ENCODE assay signal across 1 cellular context in the genomic region with DNA sequence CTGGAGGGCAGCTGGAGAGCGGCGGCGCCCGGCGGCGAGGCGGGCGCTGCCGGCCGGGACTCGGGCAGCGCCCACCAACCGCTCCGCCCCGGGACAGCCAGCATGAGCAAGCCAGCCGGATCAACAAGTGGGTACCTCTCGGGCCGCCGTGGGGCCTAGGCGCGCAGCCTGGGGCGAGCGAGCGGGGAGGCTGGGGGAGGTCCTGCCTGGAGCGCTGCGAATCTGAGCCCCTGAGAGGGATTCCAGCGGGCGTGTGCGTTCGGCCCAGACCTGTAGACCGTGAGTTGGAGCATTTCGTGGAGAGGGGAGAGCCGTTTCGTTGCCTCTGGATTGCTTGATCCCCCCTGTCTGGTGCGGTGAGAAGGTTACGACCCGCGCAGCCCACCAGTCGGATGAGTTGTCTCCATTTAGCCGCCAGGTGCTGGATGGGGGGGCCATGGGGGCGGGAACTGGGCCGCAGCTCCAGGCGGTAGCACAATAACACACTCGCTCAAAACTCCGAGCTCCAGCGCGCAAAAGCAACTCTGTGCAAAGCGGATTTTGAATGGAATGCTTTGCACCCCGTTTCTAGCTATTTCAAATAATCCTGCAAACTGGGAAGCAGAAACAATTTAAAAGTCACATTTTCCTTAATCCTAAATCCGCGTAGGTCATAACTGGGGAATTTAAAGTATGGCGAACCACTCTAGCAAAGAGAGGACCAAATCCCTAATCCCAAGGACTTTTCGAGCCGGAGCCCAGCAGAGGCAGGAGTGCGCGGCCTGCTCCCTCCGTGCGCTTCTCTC.
TF ChIP-seq lines count a peak whose summit lies in the region.

No MANE protein-coding gene starts in this region.

TF ChIP-seq in IMR-90, 13 proteins besides CTCF, POLR2A, EP300 and RAD21 (continued from another document):
- TF ChIP-seq, protein P1, sequence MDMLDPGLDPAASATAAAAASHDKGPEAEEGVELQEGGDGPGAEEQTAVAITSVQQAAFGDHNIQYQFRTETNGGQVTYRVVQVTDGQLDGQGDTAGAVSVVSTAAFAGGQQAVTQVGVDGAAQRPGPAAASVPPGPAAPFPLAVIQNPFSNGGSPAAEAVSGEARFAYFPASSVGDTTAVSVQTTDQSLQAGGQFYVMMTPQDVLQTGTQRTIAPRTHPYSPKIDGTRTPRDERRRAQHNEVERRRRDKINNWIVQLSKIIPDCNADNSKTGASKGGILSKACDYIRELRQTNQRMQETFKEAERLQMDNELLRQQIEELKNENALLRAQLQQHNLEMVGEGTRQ (IDR thresholded peaks at IDR 0.05; ENCODE audit: low read depth, low read length): no peak
- TF ChIP-seq NFE2L2 (IDR thresholded peaks at IDR 0.05; ENCODE audit: low read depth, low read length) (no peak), FOS (IDR thresholded peaks at IDR 0.05; ENCODE audit: low read depth, low read length) (no peak), MAFK (IDR thresholded peaks at IDR 0.05; ENCODE audit: low read depth, low read length) (no peak), MAZ (IDR thresholded peaks at IDR 0.05; ENCODE audit: borderline replicate concordance, low read depth, low read length) (no peak), SMC3 (IDR thresholded peaks at IDR 0.05; ENCODE audit: low read depth, low read length) (no peak), BHLHE40 (IDR thresholded peaks at IDR 0.05; ENCODE audit: low read depth, low read length) (no peak), RCOR1 (IDR thresholded peaks at IDR 0.05; ENCODE audit: insufficient replicate concordance, low read length) (no peak), RFX5 (IDR thresholded peaks at IDR 0.05; ENCODE audit: low read depth, low read length) (no peak), MXI1 (IDR thresholded peaks at IDR 0.05; ENCODE audit: borderline replicate concordance, low read depth, low read length) (no peak)
- TF ChIP-seq, protein P2, sequence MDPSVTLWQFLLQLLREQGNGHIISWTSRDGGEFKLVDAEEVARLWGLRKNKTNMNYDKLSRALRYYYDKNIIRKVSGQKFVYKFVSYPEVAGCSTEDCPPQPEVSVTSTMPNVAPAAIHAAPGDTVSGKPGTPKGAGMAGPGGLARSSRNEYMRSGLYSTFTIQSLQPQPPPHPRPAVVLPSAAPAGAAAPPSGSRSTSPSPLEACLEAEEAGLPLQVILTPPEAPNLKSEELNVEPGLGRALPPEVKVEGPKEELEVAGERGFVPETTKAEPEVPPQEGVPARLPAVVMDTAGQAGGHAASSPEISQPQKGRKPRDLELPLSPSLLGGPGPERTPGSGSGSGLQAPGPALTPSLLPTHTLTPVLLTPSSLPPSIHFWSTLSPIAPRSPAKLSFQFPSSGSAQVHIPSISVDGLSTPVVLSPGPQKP (IDR thresholded peaks at IDR 0.05; ENCODE audit: borderline replicate concordance, low read depth, low read length): no peak
